ENCODE assay signal across 30 cellular contexts in genomic region chr5:166320923-166321480, GRCh38.
"Had no signal": no experiment of that assay in that cellular context is flagged by ENCODE, and none has a peak within 500 bp of the region (broad histone marks: within the 10 kb centered on the region; RNA-seq: fewer than 3 reads in every experiment).

No MANE protein-coding gene starts in this region.

- H3K9me3 ChIP-seq: ascending aorta, breast epithelium, colonic mucosa, esophagus squamous epithelium, gastroesophageal sphincter had no signal

- H3K27ac Mint-ChIP-seq: activated CD4-positive, alpha-beta memory T cell treated with anti-CD3 and anti-CD28 coated beads, Interleukin-2, amount 10 ng/mL, durations not matched to agents 7 days and 5 days; activated CD4-positive, alpha-beta T cell treated with anti-CD3 and anti-CD28 coated beads, Interleukin-2, amount 10 ng/mL, durations not matched to agents 7 days and 5 days; activated naive CD4-positive, alpha-beta T cell treated with anti-CD3 and anti-CD28 coated beads, Interleukin-2, amount 10 ng/mL, durations not matched to agents 7 days and 5 days; activated naive CD4-positive, alpha-beta T cell treated with anti-CD3 and anti-CD28 coated beads, Interleukin-2, amount 50 U/mL, for 72 hours; activated naive CD8-positive, alpha-beta T cell treated with anti-CD3 and anti-CD28 coated beads, Interleukin-2, amount 10 ng/mL, durations not matched to agents 7 days and 5 days; activated T-cell treated with anti-CD3 and anti-CD28 coated beads, Interleukin-2, amount 50 U/mL, for 24 hours; activated T-cell treated with anti-CD3 and anti-CD28 coated beads, Interleukin-2, amount 50 U/mL, for 72 hours; brain; T-helper 1 cell treated with Interleukin-12 subunit alpha and Interleukin-12 subunit beta and Interleukin-4 antibody, amounts not matched to agents 30 μg/mL and 1 μg/mL, for 36 hours had no signal

- H3K4me1 ChIP-seq: ascending aorta, breast epithelium, colonic mucosa, esophagus squamous epithelium, gastroesophageal sphincter had no signal

- H3K27ac ChIP-seq: ascending aorta, breast epithelium, cardiac muscle cell, colonic mucosa, epithelial cell of prostate, esophagus squamous epithelium, gastroesophageal sphincter, WERI-Rb-1 had no signal

- H3K4me3 ChIP-seq: ascending aorta, breast epithelium, cardiac muscle cell, colonic mucosa, esophagus squamous epithelium, gastroesophageal sphincter had no signal

- H3K4me3 Mint-ChIP-seq: activated CD4-positive, alpha-beta memory T cell treated with anti-CD3 and anti-CD28 coated beads, Interleukin-2, amount 10 ng/mL, durations not matched to agents 7 days and 5 days; activated CD4-positive, alpha-beta T cell treated with anti-CD3 and anti-CD28 coated beads, Interleukin-2, amount 10 ng/mL, durations not matched to agents 7 days and 5 days; activated naive CD4-positive, alpha-beta T cell treated with anti-CD3 and anti-CD28 coated beads, Interleukin-2, amount 10 ng/mL, durations not matched to agents 7 days and 5 days; activated naive CD8-positive, alpha-beta T cell treated with anti-CD3 and anti-CD28 coated beads, Interleukin-2, amount 10 ng/mL, durations not matched to agents 7 days and 5 days; activated T-cell treated with anti-CD3 and anti-CD28 coated beads, Interleukin-2, amount 50 U/mL, for 24 hours; activated T-cell treated with anti-CD3 and anti-CD28 coated beads, Interleukin-2, amount 50 U/mL, for 72 hours; brain; T-helper 1 cell treated with Interleukin-12 subunit alpha and Interleukin-12 subunit beta and Interleukin-4 antibody, amounts not matched to agents 30 μg/mL and 1 μg/mL, for 36 hours had no signal

- H3K36me3 ChIP-seq: ascending aorta, breast epithelium, cardiac muscle cell, colonic mucosa, esophagus squamous epithelium, gastroesophageal sphincter, WERI-Rb-1 had no signal

- H3K9me3 Mint-ChIP-seq: activated CD4-positive, alpha-beta memory T cell treated with anti-CD3 and anti-CD28 coated beads, Interleukin-2, amount 10 ng/mL, durations not matched to agents 7 days and 5 days; T-helper 1 cell treated with Interleukin-12 subunit alpha and Interleukin-12 subunit beta and Interleukin-4 antibody, amounts not matched to agents 30 μg/mL and 1 μg/mL, for 36 hours had no signal

- DNase-seq: activated CD4-positive, alpha-beta memory T cell treated with anti-CD3 and anti-CD28 coated beads, Interleukin-2, amount 10 ng/mL, durations not matched to agents 7 days and 5 days; activated CD4-positive, alpha-beta T cell treated with anti-CD3 and anti-CD28 coated beads for 1 hour; activated CD4-positive, alpha-beta T cell treated with anti-CD3 and anti-CD28 coated beads for 4 hours; activated CD4-positive, alpha-beta T cell treated with anti-CD3 and anti-CD28 coated beads, Interleukin-2, amount 10 ng/mL, durations not matched to agents 7 days and 5 days; activated CD4-positive, alpha-beta T cell treated with anti-CD3 and anti-CD28 coated beads, Interleukin-2, amount 50 U/mL, for 4 hours; activated CD8-positive, alpha-beta memory T cell treated with anti-CD3 and anti-CD28 coated beads, Interleukin-2, amount 50 U/mL, for 48 hours; activated gamma-delta T cell; activated naive CD4-positive, alpha-beta T cell; activated naive CD4-positive, alpha-beta T cell treated with anti-CD3 and anti-CD28 coated beads, Interleukin-2, amount 10 ng/mL, durations not matched to agents 7 days and 5 days; activated naive CD8-positive, alpha-beta T cell treated with anti-CD3 and anti-CD28 coated beads, Interleukin-2, amount 10 ng/mL, durations not matched to agents 7 days and 5 days; activated T-cell treated with anti-CD3 and anti-CD28 coated beads for 4 hours; activated T-cell treated with anti-CD3 and anti-CD28 coated beads, Interleukin-2, amount 50 U/mL, for 24 hours; activated T-cell treated with anti-CD3 and anti-CD28 coated beads, Interleukin-2, amount 50 U/mL, for 72 hours; central memory CD4-positive, alpha-beta T cell; cerebellar nuclear complex; colonic mucosa; effector CD8-positive, alpha-beta T cell; esophagus squamous epithelium; foreskin melanocyte; head of caudate nucleus; T1000; WERI-Rb-1 had no signal

- ATAC-seq: activated naive CD4-positive, alpha-beta T cell treated with anti-CD3 and anti-CD28 coated beads, Interleukin-2, amount 50 U/mL, for 72 hours; activated T-cell treated with anti-CD3 and anti-CD28 coated beads, Interleukin-2, amount 50 U/mL, for 72 hours; gastroesophageal sphincter had no signal

- H3K4me1 Mint-ChIP-seq: activated CD4-positive, alpha-beta memory T cell treated with anti-CD3 and anti-CD28 coated beads, Interleukin-2, amount 10 ng/mL, durations not matched to agents 7 days and 5 days; activated CD4-positive, alpha-beta T cell treated with anti-CD3 and anti-CD28 coated beads, Interleukin-2, amount 10 ng/mL, durations not matched to agents 7 days and 5 days; activated naive CD4-positive, alpha-beta T cell treated with anti-CD3 and anti-CD28 coated beads, Interleukin-2, amount 10 ng/mL, durations not matched to agents 7 days and 5 days; activated naive CD8-positive, alpha-beta T cell treated with anti-CD3 and anti-CD28 coated beads, Interleukin-2, amount 10 ng/mL, durations not matched to agents 7 days and 5 days had no signal

- H3K27me3 ChIP-seq: ascending aorta, breast epithelium, cardiac muscle cell, colonic mucosa, esophagus squamous epithelium had no signal

- H3K36me3 Mint-ChIP-seq: activated naive CD4-positive, alpha-beta T cell treated with anti-CD3 and anti-CD28 coated beads, Interleukin-2, amount 10 ng/mL, durations not matched to agents 7 days and 5 days; activated naive CD4-positive, alpha-beta T cell treated with anti-CD3 and anti-CD28 coated beads, Interleukin-2, amount 50 U/mL, for 72 hours; activated naive CD8-positive, alpha-beta T cell treated with anti-CD3 and anti-CD28 coated beads, Interleukin-2, amount 10 ng/mL, durations not matched to agents 7 days and 5 days; brain had no signal

- H3K27me3 Mint-ChIP-seq: activated CD4-positive, alpha-beta memory T cell treated with anti-CD3 and anti-CD28 coated beads, Interleukin-2, amount 10 ng/mL, durations not matched to agents 7 days and 5 days; activated CD4-positive, alpha-beta T cell treated with anti-CD3 and anti-CD28 coated beads, Interleukin-2, amount 10 ng/mL, durations not matched to agents 7 days and 5 days; activated naive CD4-positive, alpha-beta T cell treated with anti-CD3 and anti-CD28 coated beads, Interleukin-2, amount 10 ng/mL, durations not matched to agents 7 days and 5 days; activated naive CD8-positive, alpha-beta T cell treated with anti-CD3 and anti-CD28 coated beads, Interleukin-2, amount 10 ng/mL, durations not matched to agents 7 days and 5 days; activated T-cell treated with anti-CD3 and anti-CD28 coated beads, Interleukin-2, amount 50 U/mL, for 24 hours had no signal
